In genomic region chr19:47445527-47445926, GRCh38 we compare ENCODE assay signal across 8 cellular contexts. TPM values are rescaled to one million over a fixed set of nuclear protein-coding genes. Genes with fewer than 3 reads are reported as not detected.
DNase-seq lines count a peak whose midpoint lies in the region; ATAC-seq, FAIRE-seq and TF ChIP-seq lines count a peak whose summit lies in the region.

No MANE protein-coding gene starts in this region.

- peaks cover 3% of the 10 kb centered on the region for H3K4me1 ChIP-seq in rectal smooth muscle tissue (ENCODE audit: control insufficient read depth, insufficient read depth, low read length)
- no peaks in the 10 kb centered on the region for H3K4me1 ChIP-seq in psoas muscle

- H3K9me3 ChIP-seq in psoas muscle = no peaks in the 10 kb centered on the region

- CTCF ChIA-PET in activated CD4-positive, alpha-beta memory T cell treated with anti-CD3 and anti-CD28 coated beads, Interleukin-2, amount 10 ng/mL, durations not matched to agents 7 days and 5 days (lab: Charles Lee) = interaction anchor here (1.0 to 2.4 kb wide), 4 partner anchors 9 to 38 kb away, joined by 4 to 14 read pairs (median 4); partner anchors contain the start of gene KPTN
- CTCF ChIA-PET in activated CD4-positive, alpha-beta memory T cell treated with anti-CD3 and anti-CD28 coated beads for 36 hours (lab: Charles Lee) = interaction anchor here (0.9 to 2.1 kb wide), 4 partner anchors 9 to 267 kb away, joined by 3 to 9 read pairs (median 6); partner anchors contain the start of gene KPTN
- CTCF ChIA-PET in activated CD8-positive, alpha-beta memory T cell treated with anti-CD3 and anti-CD28 coated beads, Interleukin-2, amount 10 ng/mL, durations not matched to agents 7 days and 5 days (lab: Charles Lee) = interaction anchor here (1.1 to 4.6 kb wide), 4 partner anchors 10 to 254 kb away, joined by 4 to 40 read pairs (median 6); no protein-coding TSS in a partner anchor

- intact Hi-C loops in activated CD4-positive, alpha-beta memory T cell treated with anti-CD3 and anti-CD28 coated beads for 36 hours (cut with micrococcal nuclease) = no loop called here
- intact Hi-C loops in psoas muscle (cut with DNase I) = no loop called here

- in situ Hi-C loops in KBM-7 (cut with MboI; ENCODE audit: low pct_unique_long_range_greater_than_20kb, low sequenced_read_pairs) = no loop called here

- peaks cover 70% of the 10 kb centered on the region for H3K27me3 Mint-ChIP-seq in activated CD4-positive, alpha-beta memory T cell treated with anti-CD3 and anti-CD28 coated beads, Interleukin-2, amount 10 ng/mL, durations not matched to agents 7 days and 5 days
- H3K27me3 Mint-ChIP-seq in activated CD4-positive, alpha-beta memory T cell treated with anti-CD3 and anti-CD28 coated beads for 36 hours = peaks cover 64% of the 10 kb centered on the region
- peaks cover 95% of the 10 kb centered on the region for H3K27me3 Mint-ChIP-seq in central memory CD8-positive, alpha-beta T cell
- H3K27me3 Mint-ChIP-seq in activated CD8-positive, alpha-beta memory T cell treated with anti-CD3 and anti-CD28 coated beads, Interleukin-2, amount 10 ng/mL, durations not matched to agents 7 days and 5 days = peaks cover 76% of the 10 kb centered on the region

- H3K4me3 ChIP-seq in rectal smooth muscle tissue (ENCODE audit: low read length) (peak overlapping the region; percentile 1), psoas muscle (no peak overlapping the region)

- H3K36me3 Mint-ChIP-seq in activated CD4-positive, alpha-beta memory T cell treated with anti-CD3 and anti-CD28 coated beads, Interleukin-2, amount 10 ng/mL, durations not matched to agents 7 days and 5 days (ENCODE audit: low read depth) = no peaks in the 10 kb centered on the region
- H3K36me3 Mint-ChIP-seq in activated CD4-positive, alpha-beta memory T cell treated with anti-CD3 and anti-CD28 coated beads for 36 hours = no peaks in the 10 kb centered on the region
- no peaks in the 10 kb centered on the region for H3K36me3 Mint-ChIP-seq in central memory CD8-positive, alpha-beta T cell (ENCODE audit: insufficient read depth)
- peaks cover 2% of the 10 kb centered on the region for H3K36me3 Mint-ChIP-seq in activated CD8-positive, alpha-beta memory T cell treated with anti-CD3 and anti-CD28 coated beads, Interleukin-2, amount 10 ng/mL, durations not matched to agents 7 days and 5 days

- H3K27ac ChIP-seq in rectal smooth muscle tissue (ENCODE audit: low read depth, low read length) = no peak overlapping the region
- no peak overlapping the region for H3K27ac ChIP-seq in psoas muscle

- H3K9me3 Mint-ChIP-seq in activated CD4-positive, alpha-beta memory T cell treated with anti-CD3 and anti-CD28 coated beads, Interleukin-2, amount 10 ng/mL, durations not matched to agents 7 days and 5 days = no peaks in the 10 kb centered on the region
- H3K9me3 Mint-ChIP-seq in activated CD4-positive, alpha-beta memory T cell treated with anti-CD3 and anti-CD28 coated beads for 36 hours = no peaks in the 10 kb centered on the region
- H3K9me3 Mint-ChIP-seq in central memory CD8-positive, alpha-beta T cell = no peaks in the 10 kb centered on the region
- H3K9me3 Mint-ChIP-seq in activated CD8-positive, alpha-beta memory T cell treated with anti-CD3 and anti-CD28 coated beads, Interleukin-2, amount 10 ng/mL, durations not matched to agents 7 days and 5 days (ENCODE audit: low read depth) = no peaks in the 10 kb centered on the region

- H3K36me3 ChIP-seq in rectal smooth muscle tissue (ENCODE audit: control insufficient read depth, insufficient read depth, low read length) (no peaks in the 10 kb centered on the region), psoas muscle (ENCODE audit: insufficient read depth in 1 of 2, low read depth in 1 of 2) (no peaks in the 10 kb centered on the region)

- no peak for DNase-seq in activated CD4-positive, alpha-beta memory T cell treated with anti-CD3 and anti-CD28 coated beads, Interleukin-2, amount 10 ng/mL, durations not matched to agents 7 days and 5 days
- DNase-seq in activated CD4-positive, alpha-beta memory T cell treated with anti-CD3 and anti-CD28 coated beads for 36 hours = no peak
- DNase-seq in KBM-7 (peak; percentile 18), psoas muscle (no peak), GM12891 (ENCODE audit: insufficient read length, low spot score) (no peak)
- DNase-seq in central memory CD8-positive, alpha-beta T cell (ENCODE audit: low spot score in 2 of 2) = no peak
- DNase-seq in activated CD8-positive, alpha-beta memory T cell treated with anti-CD3 and anti-CD28 coated beads, Interleukin-2, amount 10 ng/mL, durations not matched to agents 7 days and 5 days = no peak

- no peak overlapping the region for H3K27ac Mint-ChIP-seq in activated CD4-positive, alpha-beta memory T cell treated with anti-CD3 and anti-CD28 coated beads, Interleukin-2, amount 10 ng/mL, durations not matched to agents 7 days and 5 days
- no peak overlapping the region for H3K27ac Mint-ChIP-seq in activated CD4-positive, alpha-beta memory T cell treated with anti-CD3 and anti-CD28 coated beads for 36 hours
- H3K27ac Mint-ChIP-seq in central memory CD8-positive, alpha-beta T cell (ENCODE audit: low read depth) = no peak overlapping the region
- no peak overlapping the region for H3K27ac Mint-ChIP-seq in activated CD8-positive, alpha-beta memory T cell treated with anti-CD3 and anti-CD28 coated beads, Interleukin-2, amount 10 ng/mL, durations not matched to agents 7 days and 5 days

- peaks cover 22% of the 10 kb centered on the region for H3K27me3 ChIP-seq in rectal smooth muscle tissue (ENCODE audit: control insufficient read depth, insufficient read depth, low read length)
- peaks cover 0 to 93% (median 19%) of the 10 kb centered on the region in 3 donors for H3K27me3 ChIP-seq in psoas muscle (ENCODE audit: insufficient read depth in 3 of 3, low read length in 2 of 3)

- peaks cover 45% of the 10 kb centered on the region for H3K4me1 Mint-ChIP-seq in activated CD4-positive, alpha-beta memory T cell treated with anti-CD3 and anti-CD28 coated beads, Interleukin-2, amount 10 ng/mL, durations not matched to agents 7 days and 5 days
- peaks cover 39% of the 10 kb centered on the region for H3K4me1 Mint-ChIP-seq in activated CD4-positive, alpha-beta memory T cell treated with anti-CD3 and anti-CD28 coated beads for 36 hours (ENCODE audit: low read depth)
- peaks cover 43% of the 10 kb centered on the region for H3K4me1 Mint-ChIP-seq in central memory CD8-positive, alpha-beta T cell
- H3K4me1 Mint-ChIP-seq in activated CD8-positive, alpha-beta memory T cell treated with anti-CD3 and anti-CD28 coated beads, Interleukin-2, amount 10 ng/mL, durations not matched to agents 7 days and 5 days = peaks cover 40% of the 10 kb centered on the region

- 45 to 49% (median 45%) methylated on average over 4 of the region's 4 CpGs for WGBS in psoas muscle, 3 donors

- POLR2A ChIA-PET in activated CD4-positive, alpha-beta memory T cell treated with anti-CD3 and anti-CD28 coated beads, Interleukin-2, amount 10 ng/mL, durations not matched to agents 7 days and 5 days (lab: Charles Lee) = no interaction called here
- POLR2A ChIA-PET in activated CD4-positive, alpha-beta memory T cell treated with anti-CD3 and anti-CD28 coated beads for 36 hours (lab: Charles Lee) = interaction anchor here (1.0 kb wide), 1 partner anchor 12 kb away, joined by 3 read pairs; no protein-coding TSS in a partner anchor

- H3K9ac ChIP-seq in rectal smooth muscle tissue (ENCODE audit: low read length) = no peak overlapping the region

- no peak for TF ChIP-seq CTCF in psoas muscle (IDR thresholded peaks at IDR 0.05)

- no peak for TF ChIP-seq POLR2A in GM12891 (IDR thresholded peaks at IDR 0.05; ENCODE audit: low read depth, low read length)

- FAIRE-seq in GM12891 (lab: Jason Lieb, UNC) = no peak

- peak overlapping the region; percentile 50 for H3K4me3 Mint-ChIP-seq in activated CD4-positive, alpha-beta memory T cell treated with anti-CD3 and anti-CD28 coated beads, Interleukin-2, amount 10 ng/mL, durations not matched to agents 7 days and 5 days
- H3K4me3 Mint-ChIP-seq in activated CD4-positive, alpha-beta memory T cell treated with anti-CD3 and anti-CD28 coated beads for 36 hours = no peak overlapping the region
- H3K4me3 Mint-ChIP-seq in central memory CD8-positive, alpha-beta T cell = peak overlapping the region; percentile 61
- no peak overlapping the region for H3K4me3 Mint-ChIP-seq in activated CD8-positive, alpha-beta memory T cell treated with anti-CD3 and anti-CD28 coated beads, Interleukin-2, amount 10 ng/mL, durations not matched to agents 7 days and 5 days

- ATAC-seq in central memory CD8-positive, alpha-beta T cell (replicated peaks; ENCODE audit: extremely low read depth, poor library complexity, severe bottlenecking) = no peak
- no peak for ATAC-seq in psoas muscle
- no peak for ATAC-seq in activated CD8-positive, alpha-beta memory T cell treated with anti-CD3 and anti-CD28 coated beads, Interleukin-2, amount 10 ng/mL, durations not matched to agents 7 days and 5 days

RNA-seq across cellular contexts. Expression of gene SLC8A2, which starts 26.2 kb away (rescaled TPM):
- total RNA-seq in activated CD4-positive, alpha-beta memory T cell treated with anti-CD3 and anti-CD28 coated beads, Interleukin-2, amount 10 ng/mL, durations not matched to agents 7 days and 5 days = not detected
- total RNA-seq in activated CD4-positive, alpha-beta memory T cell treated with anti-CD3 and anti-CD28 coated beads for 36 hours = under 1 TPM in 1 of 2 experiments, not detected in 1; 0.14 TPM
- under 1 TPM; 0.13 to 0.54 (median 0.25) TPM for total RNA-seq in psoas muscle
- polyA plus RNA-seq in psoas muscle = under 1 TPM in 2 of 3 donors, not detected in 1; 0.12 to 0.18 TPM
- under 1 TPM; 0.14 to 0.32 TPM for total RNA-seq in activated CD8-positive, alpha-beta memory T cell treated with anti-CD3 and anti-CD28 coated beads, Interleukin-2, amount 10 ng/mL, durations not matched to agents 7 days and 5 days
- 0.18 TPM for polyA plus RNA-seq in GM12891 (2012; ENCODE audit: low read depth, missing spikeins)

RNA-seq across cellular contexts. Expression of gene MEIS3, which starts 26.2 kb away (rescaled TPM):
- under 1 TPM in 1 of 2 experiments, not detected in 1; 0.18 TPM for total RNA-seq in activated CD4-positive, alpha-beta memory T cell treated with anti-CD3 and anti-CD28 coated beads, Interleukin-2, amount 10 ng/mL, durations not matched to agents 7 days and 5 days
- total RNA-seq in activated CD4-positive, alpha-beta memory T cell treated with anti-CD3 and anti-CD28 coated beads for 36 hours = under 1 TPM; 0.26 to 0.63 TPM
- total RNA-seq in psoas muscle = 1 to 10 TPM; 1.3 to 2.1 (median 1.8) TPM
- polyA plus RNA-seq in psoas muscle = 1 to 10 TPM in 2 of 3 donors, under 1 TPM in 1; 0.83 to 2.4 (median 1.4) TPM
- not detected for total RNA-seq in activated CD8-positive, alpha-beta memory T cell treated with anti-CD3 and anti-CD28 coated beads, Interleukin-2, amount 10 ng/mL, durations not matched to agents 7 days and 5 days
- not detected for polyA plus RNA-seq in GM12891 (2012; ENCODE audit: low read depth, missing spikeins)

RNA-seq across cellular contexts. Expression of gene KPTN, which starts 38.5 kb away (rescaled TPM):
- total RNA-seq in activated CD4-positive, alpha-beta memory T cell treated with anti-CD3 and anti-CD28 coated beads, Interleukin-2, amount 10 ng/mL, durations not matched to agents 7 days and 5 days = 1 to 10 TPM; 6.6 to 7.7 TPM
- 1 to 10 TPM; 7.0 to 9.2 TPM for total RNA-seq in activated CD4-positive, alpha-beta memory T cell treated with anti-CD3 and anti-CD28 coated beads for 36 hours
- 10 to 100 TPM in 1 of 4 donors, 1 to 10 TPM in 3; 5.9 to 11.2 (median 8.1) TPM for total RNA-seq in psoas muscle
- 10 to 100 TPM in 1 of 3 donors, 1 to 10 TPM in 2; 3.8 to 21.5 (median 9.7) TPM for polyA plus RNA-seq in psoas muscle
- total RNA-seq in activated CD8-positive, alpha-beta memory T cell treated with anti-CD3 and anti-CD28 coated beads, Interleukin-2, amount 10 ng/mL, durations not matched to agents 7 days and 5 days = 10 to 100 TPM; 11.0 to 13.3 TPM
- polyA plus RNA-seq in GM12891 (2012; ENCODE audit: low read depth, missing spikeins) = 8.9 TPM

Comparison
In these comparisons a context has a peak if more than half of its experiments do, and no peak if none do; other contexts are left out.
1. H3K4me3 Mint-ChIP-seq: peak in activated CD4-positive, alpha-beta memory T cell treated with anti-CD3 and anti-CD28 coated beads, Interleukin-2, amount 10 ng/mL, durations not matched to agents 7 days and 5 days (single experiment) and central memory CD8-positive, alpha-beta T cell (single experiment); none in activated CD4-positive, alpha-beta memory T cell treated with anti-CD3 and anti-CD28 coated beads for 36 hours (single experiment) and activated CD8-positive, alpha-beta memory T cell treated with anti-CD3 and anti-CD28 coated beads, Interleukin-2, amount 10 ng/mL, durations not matched to agents 7 days and 5 days (single experiment).